In the genomic region with DNA sequence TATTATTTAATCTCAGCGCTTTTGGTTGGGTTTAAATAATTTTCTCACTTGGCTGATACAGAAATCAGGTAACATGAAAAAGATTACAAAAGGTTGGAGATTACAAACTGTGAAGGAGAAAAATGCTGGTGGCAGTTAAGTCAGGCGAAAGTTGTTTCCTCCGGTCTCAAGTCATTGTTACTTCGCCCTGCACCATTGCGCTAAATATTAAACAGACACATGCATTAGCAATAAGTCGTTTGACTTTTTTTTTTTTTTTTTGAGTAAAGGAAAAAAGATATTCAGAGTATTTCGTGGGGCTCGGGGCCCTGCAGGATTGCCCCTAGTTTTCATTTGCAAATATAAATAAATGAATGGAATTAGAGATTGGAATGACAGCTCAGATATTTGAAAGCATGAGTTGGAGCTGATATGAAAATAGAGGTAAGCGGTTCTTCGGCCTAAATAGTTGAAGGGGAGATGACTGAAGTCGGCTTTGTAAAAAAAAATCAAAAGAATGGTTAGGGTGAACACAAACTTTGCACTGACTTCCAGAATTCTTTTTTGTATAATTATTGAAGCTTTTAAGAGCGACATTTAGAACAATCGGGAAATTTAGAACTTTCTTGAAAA, we compare ENCODE assay signal across 8 cellular contexts. TPM values are rescaled to one million over a fixed set of nuclear protein-coding genes. Genes with fewer than 3 reads are reported as not detected.
DNase-seq lines count a peak whose midpoint lies in the region; ATAC-seq and TF ChIP-seq lines count a peak whose summit lies in the region.

No MANE protein-coding gene starts in this region.

- H3K36me3 Mint-ChIP-seq in activated CD4-positive, alpha-beta T cell treated with anti-CD3 and anti-CD28 coated beads for 36 hours (ENCODE audit: low read depth), result peaks cover 17% of the 10 kb centered on the region

- H3K4me3 ChIP-seq in WI38 (ENCODE audit: low read depth, low read length), result peak overlapping the region; percentile 90
- H3K4me3 ChIP-seq in iPS-18c (ENCODE audit: insufficient read depth, low read depth, low read length), result peak overlapping the region; percentile 55
- peak overlapping the region; percentile 67 to 89 (median 72) for H3K4me3 ChIP-seq in stomach

- H3K9me3 ChIP-seq in iPS-18c (ENCODE audit: control insufficient read depth, insufficient read depth, low read length), result no peaks in the 10 kb centered on the region
- no peaks in the 10 kb centered on the region for H3K9me3 ChIP-seq in stomach

- peaks cover 39% of the 10 kb centered on the region for H3K4me1 Mint-ChIP-seq in activated CD4-positive, alpha-beta T cell treated with anti-CD3 and anti-CD28 coated beads for 36 hours

- no peak for TF ChIP-seq CTCF in WI38 (IDR thresholded peaks at IDR 0.05; ENCODE audit: low read depth, low read length)
- TF ChIP-seq CTCF in stomach (IDR thresholded peaks at IDR 0.05), result no peak

- POLR2A ChIA-PET in activated CD4-positive, alpha-beta T cell treated with anti-CD3 and anti-CD28 coated beads for 36 hours (lab: Charles Lee), result interaction anchor here (1.3 kb wide), 1 partner anchor 14 kb away, joined by 4 read pairs; no protein-coding TSS in a partner anchor

- 14 to 17% (median 16%) methylated on average over 13 of the region's 13 CpGs for WGBS in stomach, 5 donors

- H3K4me3 Mint-ChIP-seq in activated CD4-positive, alpha-beta T cell treated with anti-CD3 and anti-CD28 coated beads for 36 hours, result peak overlapping the region; percentile 82

- CTCF ChIA-PET in activated CD4-positive, alpha-beta T cell treated with anti-CD3 and anti-CD28 coated beads for 36 hours (lab: Charles Lee), result interaction anchor here (0.7 to 1.6 kb wide), 4 partner anchors 15 to 731 kb away, joined by 4 to 5 read pairs (median 4); no protein-coding TSS in a partner anchor

- H3K27me3 ChIP-seq in stomach, result no peaks in the 10 kb centered on the region

- intact Hi-C loops in activated CD4-positive, alpha-beta T cell treated with anti-CD3 and anti-CD28 coated beads for 36 hours (cut with DNase I, micrococcal nuclease), result loop anchor here in 1 of 2 experiments (5.0 kb wide), 2 partner anchors 59 to 754 kb away; a partner anchor contains a TSS
- intact Hi-C loops in stomach (cut with DNase I; ENCODE audit: low total_unique reads), result no loop called here

- H3K27me3 Mint-ChIP-seq in activated CD4-positive, alpha-beta T cell treated with anti-CD3 and anti-CD28 coated beads for 36 hours, result no peaks in the 10 kb centered on the region

- H3K4me1 ChIP-seq in stomach, result peaks cover 0 to 21% (median 12%) of the 10 kb centered on the region in 4 donors

- peak overlapping the region in 4 of 5 donors; percentile 76 to 90 (median 86) for H3K27ac ChIP-seq in stomach

- no peak for TF ChIP-seq POLR2A in stomach (IDR thresholded peaks at IDR 0.05)

- peak overlapping the region; percentile 95 for H3K27ac Mint-ChIP-seq in activated CD4-positive, alpha-beta T cell treated with anti-CD3 and anti-CD28 coated beads for 36 hours

- H3K9me3 Mint-ChIP-seq in activated CD4-positive, alpha-beta T cell treated with anti-CD3 and anti-CD28 coated beads for 36 hours (ENCODE audit: low read depth), result no peaks in the 10 kb centered on the region

- TF ChIP-seq EP300 in stomach (IDR thresholded peaks at IDR 0.05), result no peak

- DNase-seq in activated CD4-positive, alpha-beta T cell treated with anti-CD3 and anti-CD28 coated beads for 36 hours, result no peak
- no peak for DNase-seq in activated CD4-positive, alpha-beta T cell treated with anti-CD3 and anti-CD28 coated beads for 4 hours
- no peak for DNase-seq in stomach
- no peak for DNase-seq in MV-4-11 (lab: John Stamatoyannopoulos, UW)

- no peak for ATAC-seq in activated CD4-positive, alpha-beta T cell treated with anti-CD3 and anti-CD28 coated beads for 36 hours
- ATAC-seq in HG03196 (IDR thresholded peaks at IDR 0.05; ENCODE audit: unreplicated experiment) (no peak), HG03439 (IDR thresholded peaks at IDR 0.05; ENCODE audit: unreplicated experiment) (no peak)

- no peaks in the 10 kb centered on the region for H3K36me3 ChIP-seq in stomach

RNA-seq across cellular contexts. Expression of a gene that starts 0.9 kb away (rescaled TPM):
- total RNA-seq in activated CD4-positive, alpha-beta T cell treated with anti-CD3 and anti-CD28 coated beads for 36 hours, result 10 to 100 TPM; 30.2 to 44.3 TPM
- total RNA-seq in stomach, result 10 to 100 TPM in 1 of 5 donors, 1 to 10 TPM in 4; 2.9 to 11.7 (median 4.3) TPM
- polyA plus RNA-seq in stomach, result 10 to 100 TPM in 2 of 3 donors, 1 to 10 TPM in 1; 8.5 to 18.2 (median 14.1) TPM
